8 cellular contexts compared by ENCODE assay signal in the genomic region with DNA sequence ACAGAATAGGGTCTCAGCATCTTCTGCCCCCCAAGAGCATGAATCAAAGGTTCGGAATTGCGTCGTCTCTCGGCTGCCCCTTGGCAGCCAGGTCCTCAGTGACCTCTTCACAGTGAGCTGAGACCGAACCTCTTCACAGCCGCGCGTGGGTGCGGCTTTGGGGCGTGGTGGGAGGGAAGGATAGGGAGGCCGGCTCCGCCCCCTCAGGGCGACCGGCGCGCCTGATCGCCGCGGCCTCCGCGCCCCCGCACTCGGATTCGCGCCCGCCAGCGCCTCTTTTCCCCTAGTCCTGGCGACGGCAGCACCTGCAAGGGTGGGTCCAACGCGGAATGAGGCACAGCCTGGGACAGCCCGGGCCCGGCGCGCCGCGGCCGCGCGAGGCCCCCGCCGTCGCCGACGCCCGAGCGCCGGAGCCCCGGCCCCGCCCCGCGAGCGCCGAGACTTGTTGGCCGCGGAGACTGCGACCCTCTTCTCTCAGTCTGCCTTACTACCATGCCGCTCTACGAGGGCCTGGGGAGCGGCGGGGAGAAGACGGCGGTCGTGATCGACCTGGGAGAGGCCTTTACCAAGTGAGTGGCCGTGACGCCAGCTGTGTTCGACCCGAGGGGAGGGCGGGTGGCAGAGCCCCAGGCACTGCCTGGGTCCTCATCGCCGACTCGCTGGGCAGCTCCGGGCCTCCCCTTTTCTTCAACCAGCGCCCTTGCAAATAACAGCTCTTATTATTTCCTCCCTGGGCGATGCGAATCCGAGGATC. TPM values are rescaled to one million over a fixed set of nuclear protein-coding genes. Genes with fewer than 3 reads are reported as not detected.
A peak's percentile ranks its signal among the peaks of the same experiment; 100 is the strongest.
DNase-seq lines count a peak whose midpoint lies in the region; ATAC-seq and TF ChIP-seq lines count a peak whose summit lies in the region.

Gene ACTR10, plus strand, starts transcription at position 424 of the 754 bp plus-strand sequence. Its CDS starts 69 bp downstream, at position 493.

- H3K27ac ChIP-seq in H9 (ENCODE audit: insufficient read length, low read depth, low read length): no peak within 1 kb of the TSS

- no CpG with 5 or more reads among the region's 78 CpGs for WGBS in H9 (ENCODE audit: extremely low coverage, insufficient read length, low lambda C conversion rate)

- H4K91ac ChIP-seq in H9 (ENCODE audit: insufficient read length, low read depth, low read length): no peak within 1 kb of the TSS

- no peaks in the 10 kb centered on the region for H3K79me1 ChIP-seq in H9 (ENCODE audit: insufficient read depth, low read depth, low read length, poor library complexity, severe bottlenecking)

- H3K4me3 ChIP-seq in fibroblast of the aortic adventitia (ENCODE audit: low read depth, low read length): peak within 1 kb of the TSS; percentile 75

- no peak for TF ChIP-seq CTCF in H9 (conservative IDR thresholded peaks at IDR 0.05)
- no peak for TF ChIP-seq CTCF in fibroblast of the aortic adventitia (IDR thresholded peaks at IDR 0.05; ENCODE audit: insufficient read depth, low read length)
- no peak for TF ChIP-seq CTCF in nephron (IDR thresholded peaks at IDR 0.05; ENCODE audit: unreplicated experiment in 3 of 3)

- no peak within 1 kb of the TSS for H2BK5ac ChIP-seq in H9 (ENCODE audit: insufficient read length, low read length)

- H3K9me3 Mint-ChIP-seq in H9: no peaks in the 10 kb centered on the region
- no peaks in the 10 kb centered on the region for H3K9me3 Mint-ChIP-seq in nephron

- H3K4me1 Mint-ChIP-seq in H9 (peaks cover 18 to 24% of the 10 kb centered on the region in 2 experiments), nephron (peaks cover 16% of the 10 kb centered on the region)

- no peaks in the 10 kb centered on the region for H3K9me3 ChIP-seq in ES-I3 (ENCODE audit: control insufficient read depth, insufficient read depth, low read length)
- no peaks in the 10 kb centered on the region for H3K9me3 ChIP-seq in H9 (ENCODE audit: control insufficient read depth, low read depth, low read length)

- H4K8ac ChIP-seq in H9 (replicated peaks; ENCODE audit: insufficient read length, low read depth, low read length): no peak within 1 kb of the TSS

- H3K4ac ChIP-seq in H9 (ENCODE audit: low read depth, low read length): no peak within 1 kb of the TSS

- H3K23ac ChIP-seq in H9 (ENCODE audit: insufficient read length, low read depth, low read length): no peak within 1 kb of the TSS

- H2BK120ac ChIP-seq in H9 (ENCODE audit: low read depth, low read length, poor library complexity, severe bottlenecking): no peak within 1 kb of the TSS

- H3K9ac ChIP-seq in ES-I3 (ENCODE audit: low read depth, low read length) (peak within 1 kb of the TSS; percentile 85), H9 (ENCODE audit: extremely low read depth, insufficient read length, low read length) (peak within 1 kb of the TSS; percentile 92)

- ATAC-seq in stimulated activated naive CD8-positive, alpha-beta T cell treated with anti-CD3 and anti-CD28 coated beads, Interleukin-15, Interleukin-2, amounts not matched to agents 100 U/mL and 50 U/mL, for 24 hours: peak; percentile 98

- H3K4me2 ChIP-seq in H9 (ENCODE audit: insufficient read depth, insufficient read length, low read length): peak within 1 kb of the TSS; percentile 90

- H2AFZ ChIP-seq in H9 (ENCODE audit: low read length): no peak within 1 kb of the TSS

- H3K4me1 ChIP-seq in ES-I3 (ENCODE audit: insufficient read depth, low read length): no peaks in the 10 kb centered on the region
- H3K4me1 ChIP-seq in H9 (ENCODE audit: insufficient read depth, low read length): no peaks in the 10 kb centered on the region

- no peak within 1 kb of the TSS for H4K5ac ChIP-seq in H9 (ENCODE audit: insufficient read length, low read depth, low read length)

- H3K18ac ChIP-seq in H9 (ENCODE audit: insufficient read length, low read depth, low read length): peak within 1 kb of the TSS; percentile 91

- H2BK12ac ChIP-seq in H9 (ENCODE audit: insufficient read length, low read depth, low read length): no peak within 1 kb of the TSS

- H3K56ac ChIP-seq in H9 (ENCODE audit: insufficient read length, low read depth, low read length): no peak within 1 kb of the TSS

- H3K27me3 ChIP-seq in H9 (ENCODE audit: insufficient read depth, low read length): no peaks in the 10 kb centered on the region

- no peaks in the 10 kb centered on the region for H4K20me1 ChIP-seq in H9 (ENCODE audit: control insufficient read depth, insufficient read depth, insufficient read length)

- H3T11ph ChIP-seq in H9 (ENCODE audit: low read length): no peak within 1 kb of the TSS

- H3K27me3 Mint-ChIP-seq in H9 (ENCODE audit: low read depth) (no peaks in the 10 kb centered on the region), nephron (ENCODE audit: low read depth) (no peaks in the 10 kb centered on the region)

- H2BK20ac ChIP-seq in H9 (ENCODE audit: low read depth, low read length, poor library complexity, severe bottlenecking): no peak within 1 kb of the TSS

- H2AK5ac ChIP-seq in H9 (ENCODE audit: insufficient read length, low read length): no peak within 1 kb of the TSS

- H3K36me3 ChIP-seq in ES-I3 (ENCODE audit: insufficient read depth, low read length): no peaks in the 10 kb centered on the region

- H2BK15ac ChIP-seq in H9 (ENCODE audit: low read depth, low read length): no peak within 1 kb of the TSS

- H3K79me2 ChIP-seq in H9 (ENCODE audit: insufficient read depth, low read length): peaks cover 2% of the 10 kb centered on the region; the same call in 1 of the 2 replicates

- H3K27ac Mint-ChIP-seq in H9 (peak within 1 kb of the TSS; percentile 86 to 94 (median 91); a peak in 5 of 7 replicates), nephron (peak within 1 kb of the TSS; percentile 97 to 99 (median 98))

- H3K14ac ChIP-seq in H9 (ENCODE audit: insufficient read depth, low read length): peak within 1 kb of the TSS; percentile 88

- DNase-seq in H9: peak; percentile 80
- DNase-seq in M059J (ENCODE audit: low read depth): peak; percentile 80
- DNase-seq in SHP77 treated with DMSO at 0.1 percent for 48 hours (lab: John Stamatoyannopoulos, UW): peak; percentile 78
- DNase-seq in activated effector memory CD4-positive, alpha-beta T cell treated with anti-CD3 and anti-CD28 coated beads, Interleukin-2, amount 50 U/mL, for 16 hours: peak; percentile 96
- peak; percentile 65 for DNase-seq in fibroblast of the aortic adventitia (ENCODE audit: low read depth)
- DNase-seq in stimulated activated naive CD8-positive, alpha-beta T cell treated with anti-CD3 and anti-CD28 coated beads, Interleukin-15, Interleukin-2, amounts not matched to agents 100 U/mL and 50 U/mL, for 24 hours: peak; percentile 92

- H3K23me2 ChIP-seq in H9 (ENCODE audit: insufficient read length, low read depth, low read length, poor library complexity, severe bottlenecking): peaks cover 4% of the 10 kb centered on the region

- H3K4me3 Mint-ChIP-seq in H9 (peak within 1 kb of the TSS; percentile 92 to 96), nephron (peak within 1 kb of the TSS; percentile 90 to 98 (median 97))

- H3K36me3 Mint-ChIP-seq in H9 (ENCODE audit: insufficient read depth in 1 of 3, low read depth in 3 of 3): peaks cover 0 to 9% (median 5%) of the 10 kb centered on the region in 3 experiments; a peak in 3 of 7 replicates
- peaks cover 22% of the 10 kb centered on the region for H3K36me3 Mint-ChIP-seq in nephron (ENCODE audit: low read depth)

RNA-seq across cellular contexts. Expression of gene ACTR10, which starts in this region (rescaled TPM):
- total RNA-seq in H9 (2021) (38.4 and 41.0 TPM in 2 replicates), fibroblast of the aortic adventitia (ENCODE audit: low replicate concordance) (92.7 and 229 TPM in 2 replicates)
- total RNA-seq in M059J (2014; rRNA removed; shearing (Covaris generic)): 50.6 and 70.2 TPM in 2 replicates
